Comparison of ENCODE assay signal across 11 cellular contexts in the genomic region with DNA sequence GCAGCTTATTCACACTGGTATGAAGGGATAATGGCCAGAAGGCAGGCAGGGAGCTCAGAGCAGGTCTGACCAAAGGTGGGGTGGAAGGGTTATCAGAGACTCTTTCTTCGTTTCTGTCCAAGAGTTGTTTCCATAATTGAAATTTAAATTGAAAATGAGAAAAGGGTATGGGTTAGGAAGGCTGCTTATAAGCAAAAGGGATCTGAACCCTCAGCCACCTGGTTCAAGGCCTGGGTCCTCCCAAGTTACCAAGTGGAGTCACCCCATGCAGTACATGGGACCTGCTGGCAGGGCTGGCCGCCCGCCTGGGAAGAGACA. TPM values are rescaled to one million over a fixed set of nuclear protein-coding genes. Genes with fewer than 3 reads are reported as not detected.
A peak's percentile ranks its signal among the peaks of the same experiment; 100 is the strongest.
DNase-seq lines count a peak whose midpoint lies in the region; ATAC-seq and TF ChIP-seq lines count a peak whose summit lies in the region.
"Had no signal": no experiment of that assay in that cellular context is flagged by ENCODE, and none has a peak within 500 bp of the region (broad histone marks: within the 10 kb centered on the region; RNA-seq: fewer than 3 reads in every experiment).

No MANE protein-coding gene starts in this region.

- POLR2A ChIA-PET in CD4-positive, alpha-beta T cell (lab: Charles Lee): interaction anchor here (1.2 to 34.9 kb wide), 4 partner anchors 9 to 64 kb away, joined by 5 to 1020 read pairs (median 140); a partner anchor contains a TSS

- peak overlapping the region; percentile 54 for H3K27ac ChIP-seq in CD4-positive, alpha-beta T cell (ENCODE audit: low read depth, low read length)
- H3K27ac ChIP-seq in Karpas-422 (ENCODE audit: low read length) (no peak overlapping the region), colonic mucosa (peak overlapping the region; percentile 96), psoas muscle (peak overlapping the region; percentile 14), upper lobe of left lung (peak overlapping the region in 2 of 4 donors; percentile 57 to 90)

- no peak overlapping the region for H3K4me3 ChIP-seq in Karpas-422 (ENCODE audit: low read length)
- H3K4me3 ChIP-seq in colonic mucosa: no peak overlapping the region
- no peak overlapping the region for H3K4me3 ChIP-seq in psoas muscle
- no peak overlapping the region for H3K4me3 ChIP-seq in upper lobe of left lung
- H3K4me3 ChIP-seq: HAP-1 had no signal

- peak overlapping the region; percentile 82 for H3K4me3 Mint-ChIP-seq in CD4-positive, alpha-beta T cell

- peaks cover 87% of the 10 kb centered on the region for H3K36me3 Mint-ChIP-seq in CD4-positive, alpha-beta T cell (ENCODE audit: low read depth)

- no peak for DNase-seq in CD4-positive, alpha-beta T cell
- DNase-seq in Karpas-422 (no peak), colonic mucosa (no peak), psoas muscle (no peak), NCI-H146 treated with DMSO at 0.1 percent for 48 hours (lab: John Stamatoyannopoulos, UW; ENCODE audit: unreplicated experiment) (no peak), NCI-H748 treated with DMSO at 0.1 percent for 48 hours (lab: John Stamatoyannopoulos, UW) (no peak), upper lobe of left lung (no peak)
- DNase-seq: DMS79 treated with DMSO at 0.1 percent for 48 hours, erythroblast had no signal

- no peaks in the 10 kb centered on the region for H3K9me3 ChIP-seq in CD4-positive, alpha-beta T cell (ENCODE audit: control insufficient read depth, low read length)
- H3K9me3 ChIP-seq in Karpas-422 (ENCODE audit: low read length) (no peaks in the 10 kb centered on the region), colonic mucosa (no peaks in the 10 kb centered on the region), psoas muscle (no peaks in the 10 kb centered on the region), upper lobe of left lung (no peaks in the 10 kb centered on the region)
- H3K9me3 ChIP-seq: HAP-1 had no signal

- no peak for TF ChIP-seq POLR2A in upper lobe of left lung (IDR thresholded peaks at IDR 0.05)

- WGBS in psoas muscle, 3 donors: 74 to 98% (median 75%) methylated on average over 3 of the region's 3 CpGs
- WGBS in upper lobe of left lung, 2 donors: 89 to 97% methylated on average over 3 of the region's 3 CpGs

- no peaks in the 10 kb centered on the region for H3K36me3 ChIP-seq in Karpas-422 (ENCODE audit: insufficient read depth, low read length)
- H3K36me3 ChIP-seq in colonic mucosa: no peaks in the 10 kb centered on the region
- H3K36me3 ChIP-seq in psoas muscle (ENCODE audit: insufficient read depth in 1 of 2, low read depth in 1 of 2): no peaks in the 10 kb centered on the region
- peaks cover 0 to 4% (median 0%) of the 10 kb centered on the region in 4 donors for H3K36me3 ChIP-seq in upper lobe of left lung
- H3K36me3 ChIP-seq: HAP-1 had no signal

- H3K9ac ChIP-seq in Karpas-422 (ENCODE audit: low read length): 0 out of 2 replicates have a peak overlapping the region, but pooled peaks have one; percentile 20
- peak overlapping the region in 1 of 2 donors; percentile 14 for H3K9ac ChIP-seq in colonic mucosa (ENCODE audit: low read depth in 2 of 2, low read length in 2 of 2)

- ATAC-seq in CD4-positive, alpha-beta T cell (ENCODE audit: poor library complexity): no peak
- ATAC-seq in psoas muscle (peak in 3 of 4 donors; percentile 33 to 37 (median 34)), upper lobe of left lung (ENCODE audit: low FRiP score in 2 of 2) (no peak), GM19351 (IDR thresholded peaks at IDR 0.05; ENCODE audit: unreplicated experiment) (no peak)

- TF ChIP-seq CTCF in CD4-positive, alpha-beta T cell (IDR thresholded peaks at IDR 0.05): no peak
- TF ChIP-seq CTCF in colonic mucosa (IDR thresholded peaks at IDR 0.05) (no peak), psoas muscle (IDR thresholded peaks at IDR 0.05) (no peak), upper lobe of left lung (IDR thresholded peaks at IDR 0.05) (no peak)

- H3K9me3 Mint-ChIP-seq in CD4-positive, alpha-beta T cell: no peaks in the 10 kb centered on the region

- peak overlapping the region; percentile 35 for H3K4me2 ChIP-seq in Karpas-422 (ENCODE audit: low read depth, low read length, poor library complexity, severe bottlenecking)

- peak overlapping the region; percentile 97 for H3K27ac Mint-ChIP-seq in CD4-positive, alpha-beta T cell

- intact Hi-C loops in CD4-positive, alpha-beta T cell (cut with DNase I, micrococcal nuclease): no loop called here
- intact Hi-C loops in colonic mucosa (cut with DNase I) (no loop called here), psoas muscle (cut with DNase I) (no loop called here)

- H3K9me2 ChIP-seq in Karpas-422 (replicated peaks; ENCODE audit: insufficient read depth, low read length): no peaks in the 10 kb centered on the region

- no peak overlapping the region for H2AFZ ChIP-seq in Karpas-422 (ENCODE audit: low read length)

- TF ChIP-seq EP300 in upper lobe of left lung (IDR thresholded peaks at IDR 0.05): no peak

- CTCF ChIA-PET in CD4-positive, alpha-beta T cell (lab: Charles Lee): interaction anchor here (1.2 to 1.7 kb wide), 2 partner anchors 14 to 19 kb away, joined by 3 to 6 read pairs; no protein-coding TSS in a partner anchor

- H3K4me1 ChIP-seq in Karpas-422 (ENCODE audit: low read length) (peaks cover 39% of the 10 kb centered on the region), colonic mucosa (peaks cover 50% of the 10 kb centered on the region), psoas muscle (peaks cover 67% of the 10 kb centered on the region), upper lobe of left lung (peaks cover 28 to 54% (median 51%) of the 10 kb centered on the region in 4 donors)

- H4K20me1 ChIP-seq in Karpas-422 (ENCODE audit: insufficient read depth, low read depth, low read length): peaks cover 61% of the 10 kb centered on the region

- H3K79me2 ChIP-seq in Karpas-422 (ENCODE audit: low read length): no peaks in the 10 kb centered on the region

- H3K27me3 ChIP-seq in CD4-positive, alpha-beta T cell (ENCODE audit: control insufficient read depth, insufficient read depth, low read length): no peaks in the 10 kb centered on the region
- no peaks in the 10 kb centered on the region for H3K27me3 ChIP-seq in Karpas-422 (ENCODE audit: low read length)
- no peaks in the 10 kb centered on the region for H3K27me3 ChIP-seq in colonic mucosa
- H3K27me3 ChIP-seq in psoas muscle (ENCODE audit: insufficient read depth in 3 of 3, low read length in 2 of 3): no peaks in the 10 kb centered on the region
- no peaks in the 10 kb centered on the region for H3K27me3 ChIP-seq in upper lobe of left lung

- no peaks in the 10 kb centered on the region for H3K27me3 Mint-ChIP-seq in CD4-positive, alpha-beta T cell

- H3K4me1 Mint-ChIP-seq in CD4-positive, alpha-beta T cell (ENCODE audit: low read depth): peaks cover 99% of the 10 kb centered on the region

RNA-seq across cellular contexts. Expression of a gene that starts 17.8 kb away (rescaled TPM):
- total RNA-seq in CD4-positive, alpha-beta T cell: 100 to 1,000 TPM; 440 to 463 TPM
- total RNA-seq in Karpas-422 (2014; rRNA removed; shearing (Covaris generic); ENCODE audit: low replicate concordance): 6.9 and 10.1 TPM in 2 replicates
- total RNA-seq in colonic mucosa: 10 to 100 TPM; 72.2 to 95.9 TPM
- total RNA-seq in psoas muscle: 10 to 100 TPM in 1 of 4 donors, 1 to 10 TPM in 3; 3.6 to 11.4 (median 8.3) TPM
- 1 to 10 TPM; 3.6 to 6.1 (median 5.1) TPM for polyA plus RNA-seq in psoas muscle
- 10 to 100 TPM; 17.8 to 60.7 (median 48.0) TPM for total RNA-seq in upper lobe of left lung

RNA-seq across cellular contexts. Expression of a gene that starts 25.3 kb away (rescaled TPM):
- total RNA-seq in CD4-positive, alpha-beta T cell: 10 to 100 TPM; 41.7 to 47.6 TPM
- 21.5 and 34.4 TPM in 2 replicates for total RNA-seq in Karpas-422 (2014; rRNA removed; shearing (Covaris generic); ENCODE audit: low replicate concordance)
- total RNA-seq in colonic mucosa (10 to 100 TPM; 25.7 to 38.9 TPM), psoas muscle (10 to 100 TPM in 3 of 4 donors, 1 to 10 TPM in 1; 9.7 to 17.4 (median 12.2) TPM), upper lobe of left lung (10 to 100 TPM; 20.1 to 40.7 (median 25.6) TPM)
- polyA plus RNA-seq in psoas muscle: 10 to 100 TPM; 16.6 to 39.6 (median 37.1) TPM

RNA-seq across cellular contexts. Expression of a gene that starts 32.4 kb away (rescaled TPM):
- 1 to 10 TPM; 2.9 to 3.3 TPM for total RNA-seq in CD4-positive, alpha-beta T cell
- total RNA-seq in Karpas-422 (2014; rRNA removed; shearing (Covaris generic); ENCODE audit: low replicate concordance): 2.7 and 3.1 TPM in 2 replicates
- total RNA-seq in colonic mucosa (under 1 TPM; 0.85 to 0.89 TPM), psoas muscle (under 1 TPM in 2 of 4 donors, not detected in 2; 0.40 to 0.44 TPM), upper lobe of left lung (10 to 100 TPM in 3 of 6 donors, 1 to 10 TPM in 3; 4.1 to 38.8 (median 10.0) TPM)
- under 1 TPM in 2 of 3 donors, not detected in 1; 0.05 to 0.12 TPM for polyA plus RNA-seq in psoas muscle

RNA-seq across cellular contexts. Expression of a gene that starts 46.2 kb away (rescaled TPM):
- 10 to 100 TPM; 28.7 to 30.2 TPM for total RNA-seq in CD4-positive, alpha-beta T cell
- 23.5 and 41.6 TPM in 2 replicates for total RNA-seq in Karpas-422 (2014; rRNA removed; shearing (Covaris generic); ENCODE audit: low replicate concordance)
- total RNA-seq in colonic mucosa (10 to 100 TPM; 25.4 to 66.5 TPM), psoas muscle (10 to 100 TPM in 3 of 4 donors, 1 to 10 TPM in 1; 8.9 to 52.6 (median 27.3) TPM), upper lobe of left lung (100 to 1,000 TPM in 1 of 6 donors, 10 to 100 TPM in 5; 41.3 to 105 (median 56.2) TPM)
- 10 to 100 TPM; 14.0 to 31.4 (median 14.8) TPM for polyA plus RNA-seq in psoas muscle

Comparison
In these comparisons a context has a peak if more than half of its experiments do, and no peak if none do; other contexts are left out.
1. ATAC-seq: peak in psoas muscle (3 of 4); none in CD4-positive, alpha-beta T cell (single experiment), upper lobe of left lung (0 of 2) and GM19351 (single experiment).
2. RNA of a gene that starts 17.8 kb away (total RNA-seq): 440 to 463 TPM in CD4-positive, alpha-beta T cell; 72.2 to 95.9 TPM in colonic mucosa, 17.8 to 60.7 TPM in upper lobe of left lung, 3.6 to 11.4 TPM in psoas muscle and 6.9 to 10.1 TPM in Karpas-422; every median in the first group is over 4 times any median in the second.